In the genomic region with DNA sequence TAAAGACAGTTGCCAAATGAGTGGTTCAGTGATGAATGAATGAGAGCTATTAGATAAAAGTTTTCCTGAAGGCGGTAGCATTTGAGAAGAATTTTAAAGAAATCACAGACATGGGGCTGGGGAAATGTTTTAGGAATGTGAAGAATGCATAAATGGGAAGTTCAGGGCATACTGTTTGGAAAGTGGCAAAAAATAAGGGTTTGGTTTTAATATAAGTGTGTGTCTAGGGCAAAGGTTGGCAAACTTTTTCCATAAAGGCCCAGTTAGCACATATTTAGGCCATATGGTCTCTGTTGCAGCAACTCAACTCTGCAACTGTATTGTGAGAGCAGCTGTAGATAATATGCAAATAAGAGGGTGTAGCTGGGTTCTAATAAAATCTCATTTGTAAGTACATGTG, we compare ENCODE assay signal across 32 cellular contexts.
A peak's percentile ranks its signal among the peaks of the same experiment; 100 is the strongest.
DNase-seq lines count a peak whose midpoint lies in the region; ATAC-seq, FAIRE-seq and TF ChIP-seq lines count a peak whose summit lies in the region.
"Had no signal": no experiment of that assay in that cellular context is flagged by ENCODE, and none has a peak within 500 bp of the region (broad histone marks: within the 10 kb centered on the region; RNA-seq: fewer than 3 reads in every experiment).

No MANE protein-coding gene starts in this region.

- H3K36me3 Mint-ChIP-seq in GM23338 (ENCODE audit: low read depth) (peaks cover 5% of the 10 kb centered on the region; the same call in 1 of the 3 replicates), astrocyte (ENCODE audit: low read depth, unreplicated experiment) (no peaks in the 10 kb centered on the region)
- H3K36me3 Mint-ChIP-seq: CD14-positive monocyte; naive thymus-derived CD4-positive, alpha-beta T cell had no signal

- H3K27me3 ChIP-seq in GM23338 (ENCODE audit: insufficient read depth) = no peaks in the 10 kb centered on the region
- peaks cover 6% of the 10 kb centered on the region for H3K27me3 ChIP-seq in astrocyte (ENCODE audit: insufficient read depth, low read length)
- H3K27me3 ChIP-seq: hepatocyte, tibial artery had no signal

- H4K20me1 ChIP-seq in GM23338 (replicated peaks; ENCODE audit: insufficient read depth) (no peaks in the 10 kb centered on the region), astrocyte (ENCODE audit: insufficient read depth, low read length) (no peaks in the 10 kb centered on the region)

- peaks cover 6% of the 10 kb centered on the region; the same call in 2 of the 3 replicates for H3K9me3 Mint-ChIP-seq in GM23338
- H3K9me3 Mint-ChIP-seq in astrocyte (ENCODE audit: unreplicated experiment) = no peaks in the 10 kb centered on the region
- H3K9me3 Mint-ChIP-seq: activated CD4-positive, alpha-beta T cell treated with anti-CD3 and anti-CD28 coated beads, Interleukin-2, amount 10 ng/mL, durations not matched to agents 24 days and 14 days; activated naive CD4-positive, alpha-beta T cell treated with anti-CD3 and anti-CD28 coated beads for 36 hours; activated T-cell treated with anti-CD3 and anti-CD28 coated beads, Interleukin-2, amount 50 U/mL, for 4 hours; stimulated activated naive CD8-positive, alpha-beta T cell treated with anti-CD3 and anti-CD28 coated beads, Interleukin-15, amount 100 ng/mL, for 72 hours; T-helper 2 cell treated with Interferon-gamma antibody and Interleukin-4, amounts not matched to agents 5 μg/mL and 100 μg/mL, for 36 hours had no signal

- DNase-seq in AG10803 (ENCODE audit: low read depth) (peak; percentile 45), GM23338 (ENCODE audit: low spot score) (no peak), astrocyte (ENCODE audit: low read depth) (peak; percentile 20), hepatic stellate cell (ENCODE audit: low spot score) (peak; percentile 4), omental fat pad (ENCODE audit: low spot score) (no peak), substantia nigra (lab: John Stamatoyannopoulos, UW) (no peak)
- DNase-seq: ACHN; activated CD4-positive, alpha-beta T cell treated with anti-CD3 and anti-CD28 coated beads, Interleukin-2, amount 10 ng/mL, durations not matched to agents 24 days and 14 days; activated naive CD4-positive, alpha-beta T cell treated with anti-CD3 and anti-CD28 coated beads for 36 hours; activated T-cell treated with anti-CD3 and anti-CD28 coated beads, Interleukin-2, amount 50 U/mL, for 4 hours; amniotic stem cell; Calu3; dermis blood vessel endothelial cell; foreskin fibroblast; naive thymus-derived CD4-positive, alpha-beta T cell; NCI-H1105; NCI-H2029; NCI-H345; NCI-H82; stimulated activated naive CD8-positive, alpha-beta T cell treated with anti-CD3 and anti-CD28 coated beads, Interleukin-15, amount 100 ng/mL, for 72 hours; tibial artery had no signal

- H3K9ac ChIP-seq in astrocyte (ENCODE audit: low read length) = no peak overlapping the region
- H3K9ac ChIP-seq: parathyroid adenoma had no signal

- H3K79me2 ChIP-seq in GM23338 (replicated peaks; ENCODE audit: insufficient read depth) = no peaks in the 10 kb centered on the region
- H3K79me2 ChIP-seq in astrocyte (ENCODE audit: insufficient read depth, low read length) = no peaks in the 10 kb centered on the region
- H3K79me2 ChIP-seq: hepatocyte, parathyroid adenoma had no signal

- peaks cover 7% of the 10 kb centered on the region for H3K9me2 ChIP-seq in GM23338 (ENCODE audit: insufficient read depth)

- H3K4me2 ChIP-seq in GM23338 = peak overlapping the region; percentile 11
- no peak overlapping the region for H3K4me2 ChIP-seq in astrocyte (ENCODE audit: low read length)
- H3K4me2 ChIP-seq: hepatocyte had no signal

- H3K4me3 Mint-ChIP-seq in GM23338 (no peak overlapping the region), astrocyte (ENCODE audit: unreplicated experiment) (no peak overlapping the region)
- H3K4me3 Mint-ChIP-seq: activated CD4-positive, alpha-beta T cell treated with anti-CD3 and anti-CD28 coated beads, Interleukin-2, amount 10 ng/mL, durations not matched to agents 24 days and 14 days; activated naive CD4-positive, alpha-beta T cell treated with anti-CD3 and anti-CD28 coated beads for 36 hours; activated T-cell treated with anti-CD3 and anti-CD28 coated beads, Interleukin-2, amount 50 U/mL, for 4 hours; CD14-positive monocyte; naive thymus-derived CD4-positive, alpha-beta T cell; stimulated activated naive CD8-positive, alpha-beta T cell treated with anti-CD3 and anti-CD28 coated beads, Interleukin-15, amount 100 ng/mL, for 72 hours; T-helper 2 cell treated with Interferon-gamma antibody and Interleukin-4, amounts not matched to agents 5 μg/mL and 100 μg/mL, for 36 hours had no signal

- peaks cover 24% of the 10 kb centered on the region for H3K4me1 Mint-ChIP-seq in GM23338
- H3K4me1 Mint-ChIP-seq in astrocyte (ENCODE audit: low read depth, unreplicated experiment) = peaks cover 26% of the 10 kb centered on the region
- H3K4me1 Mint-ChIP-seq: activated CD4-positive, alpha-beta T cell treated with anti-CD3 and anti-CD28 coated beads, Interleukin-2, amount 10 ng/mL, durations not matched to agents 24 days and 14 days; CD14-positive monocyte; stimulated activated naive CD8-positive, alpha-beta T cell treated with anti-CD3 and anti-CD28 coated beads, Interleukin-15, amount 100 ng/mL, for 72 hours had no signal

- H2AFZ ChIP-seq in GM23338 (no peak overlapping the region), astrocyte (ENCODE audit: low read depth, low read length) (no peak overlapping the region)
- H2AFZ ChIP-seq: hepatocyte, parathyroid adenoma had no signal

- no peak for FAIRE-seq in astrocyte (lab: Jason Lieb, UNC)
- FAIRE-seq: bronchial epithelial cell, HepG2 had no signal

- no peaks in the 10 kb centered on the region for H3K9me3 ChIP-seq in astrocyte (ENCODE audit: insufficient read depth, low read depth, low read length)
- H3K9me3 ChIP-seq: tibial artery had no signal

- H3K27ac ChIP-seq in GM23338 (ENCODE audit: low read depth) (no peak overlapping the region), astrocyte (ENCODE audit: low read depth, low read length) (no peak overlapping the region), substantia nigra (ENCODE audit: low read depth, low read length, poor library complexity, severe bottlenecking) (no peak overlapping the region)
- H3K27ac ChIP-seq: hepatocyte, parathyroid adenoma, tibial artery, VCaP had no signal

- TF ChIP-seq CTCF in AG10803 (conservative IDR thresholded peaks at IDR 0.05; ENCODE audit: low read length) (no peak), GM23338 (conservative IDR thresholded peaks at IDR 0.05; ENCODE audit: low read depth in 2 of 2) (no peak), astrocyte (IDR thresholded peaks at IDR 0.05; ENCODE audit: insufficient read depth, low read depth, low read length) (no peak), omental fat pad (IDR thresholded peaks at IDR 0.05) (no peak)

- no peaks in the 10 kb centered on the region for H3K36me3 ChIP-seq in GM23338 (ENCODE audit: insufficient read depth)
- no peaks in the 10 kb centered on the region for H3K36me3 ChIP-seq in astrocyte (ENCODE audit: insufficient read depth, low read length)
- H3K36me3 ChIP-seq: tibial artery had no signal

- no peaks in the 10 kb centered on the region for H3F3A ChIP-seq in GM23338 (replicated peaks; ENCODE audit: low read depth)

- H3K27ac Mint-ChIP-seq in GM23338 (no peak overlapping the region), astrocyte (ENCODE audit: unreplicated experiment) (no peak overlapping the region)
- H3K27ac Mint-ChIP-seq: activated CD4-positive, alpha-beta T cell treated with anti-CD3 and anti-CD28 coated beads, Interleukin-2, amount 10 ng/mL, durations not matched to agents 24 days and 14 days; activated naive CD4-positive, alpha-beta T cell treated with anti-CD3 and anti-CD28 coated beads for 36 hours; CD14-positive monocyte; naive thymus-derived CD4-positive, alpha-beta T cell; stimulated activated naive CD8-positive, alpha-beta T cell treated with anti-CD3 and anti-CD28 coated beads, Interleukin-15, amount 100 ng/mL, for 72 hours; T-helper 2 cell treated with Interferon-gamma antibody and Interleukin-4, amounts not matched to agents 5 μg/mL and 100 μg/mL, for 36 hours had no signal

- H3K4me1 ChIP-seq in GM23338 (ENCODE audit: insufficient read depth) (peaks cover 4% of the 10 kb centered on the region), astrocyte (ENCODE audit: insufficient read depth, low read length) (peaks cover 3% of the 10 kb centered on the region)
- H3K4me1 ChIP-seq: tibial artery had no signal

- H3K27me3 Mint-ChIP-seq in GM23338 (ENCODE audit: insufficient read depth, low read depth, poor library complexity) (peaks cover 5% of the 10 kb centered on the region), astrocyte (ENCODE audit: low read depth, unreplicated experiment) (peaks cover 3% of the 10 kb centered on the region)
- H3K27me3 Mint-ChIP-seq: activated CD4-positive, alpha-beta T cell treated with anti-CD3 and anti-CD28 coated beads, Interleukin-2, amount 10 ng/mL, durations not matched to agents 24 days and 14 days; stimulated activated naive CD8-positive, alpha-beta T cell treated with anti-CD3 and anti-CD28 coated beads, Interleukin-15, amount 100 ng/mL, for 72 hours had no signal

- no peak for ATAC-seq in GM23338
- ATAC-seq in GM21381 (IDR thresholded peaks at IDR 0.05; ENCODE audit: unreplicated experiment) = no peak
- ATAC-seq in GM19463 (IDR thresholded peaks at IDR 0.05; ENCODE audit: unreplicated experiment) = no peak
- ATAC-seq in omental fat pad (ENCODE audit: low FRiP score) = no peak
- ATAC-seq: activated T-cell treated with anti-CD3 and anti-CD28 coated beads, Interleukin-2, amount 50 U/mL, for 4 hours; left lobe of liver; naive thymus-derived CD4-positive, alpha-beta T cell; sciatic nerve; stimulated activated naive CD8-positive, alpha-beta T cell treated with anti-CD3 and anti-CD28 coated beads, Interleukin-15, amount 100 ng/mL, for 72 hours had no signal

- H3K4me3 ChIP-seq in AG10803 (ENCODE audit: low read length) (no peak overlapping the region), GM23338 (no peak overlapping the region), astrocyte (ENCODE audit: insufficient read depth, low read depth, low read length) (no peak overlapping the region)
- H3K4me3 ChIP-seq: hepatocyte, tibial artery had no signal

TF ChIP-seq in GM23338, 12 proteins besides CTCF, POLR2A, EP300 and RAD21 (continues in another document):
- no peak for TF ChIP-seq NANOG (IDR thresholded peaks at IDR 0.05; ENCODE audit: borderline replicate concordance)
- no peak for TF ChIP-seq EZH2 (IDR thresholded peaks at IDR 0.05; ENCODE audit: low read depth, unreplicated experiment)

Comparison
In these comparisons a context has a peak if more than half of its experiments do, and no peak if none do; other contexts are left out.
1. DNase-seq: peak in AG10803 (single experiment), astrocyte (single experiment) and hepatic stellate cell (single experiment); none in GM23338 (single experiment), omental fat pad (single experiment) and substantia nigra (0 of 49).